In genomic region chr15:72751751-72752455, GRCh38 we compare ENCODE assay signal across 10 cellular contexts. TPM values are rescaled to one million over a fixed set of nuclear protein-coding genes. Genes with fewer than 3 reads are reported as not detected.
DNase-seq lines count a peak whose midpoint lies in the region; ATAC-seq and TF ChIP-seq lines count a peak whose summit lies in the region.
"Had no signal": no experiment of that assay in that cellular context is flagged by ENCODE, and none has a peak within 500 bp of the region (broad histone marks: within the 10 kb centered on the region; RNA-seq: fewer than 3 reads in every experiment).

No MANE protein-coding gene starts in this region.

- no peak for TF ChIP-seq POLR2A in stomach (IDR thresholded peaks at IDR 0.05)

- CTCF ChIA-PET in PC-3 (lab: Charles Lee) (no interaction called here), mammary epithelial cell (lab: Charles Lee; ENCODE audit: low non-redundant PET) (no interaction called here)

- BruUV-seq in PC-3 (replicated peaks; lab: Mats Ljungman, UMichigan): TSS peak; percentile 25
- TSS peak; percentile 29 for BruUV-seq in mammary epithelial cell (replicated peaks; lab: Mats Ljungman, UMichigan)

- H3F3A ChIP-seq in PC-3 (ENCODE audit: low read length, unreplicated experiment): no peaks in the 10 kb centered on the region

- no peak for TF ChIP-seq EP300 in stomach (IDR thresholded peaks at IDR 0.05)

- ATAC-seq in PC-3: no peak

- H3K9me2 ChIP-seq in PC-3 (replicated peaks; ENCODE audit: low read length): no peaks in the 10 kb centered on the region

- no peaks in the 10 kb centered on the region for H3K9me3 ChIP-seq in PC-3 (ENCODE audit: low read length)
- no peaks in the 10 kb centered on the region for H3K9me3 ChIP-seq in mammary epithelial cell (replicated peaks; ENCODE audit: insufficient read depth, low read length)
- no peaks in the 10 kb centered on the region for H3K9me3 ChIP-seq in neutrophil
- H3K9me3 ChIP-seq in stomach: no peaks in the 10 kb centered on the region

- POLR2A ChIA-PET in PC-3 (lab: Charles Lee; ENCODE audit: unreplicated experiment): no interaction called here

- H3K27me3 ChIP-seq in PC-3 (ENCODE audit: low read length) (no peaks in the 10 kb centered on the region), mammary epithelial cell (ENCODE audit: insufficient read depth, low read length) (no peaks in the 10 kb centered on the region), neutrophil (no peaks in the 10 kb centered on the region), stomach (no peaks in the 10 kb centered on the region)

- no peaks in the 10 kb centered on the region for H4K20me1 ChIP-seq in PC-3 (ENCODE audit: low read length)
- no peaks in the 10 kb centered on the region for H4K20me1 ChIP-seq in mammary epithelial cell (ENCODE audit: insufficient read depth, low read length)

- in situ Hi-C loops in mammary epithelial cell (cut with MboI; ENCODE audit: low sequenced_read_pairs in 2 of 2): no loop called here
- in situ Hi-C loops in GM13976 (cut with MboI; ENCODE audit: low sequenced_read_pairs, unreplicated experiment): no loop called here

- TF ChIP-seq CTCF in PC-3 (conservative IDR thresholded peaks at IDR 0.05; ENCODE audit: low read depth, low read length) (no peak), mammary epithelial cell (conservative IDR thresholded peaks at IDR 0.05 in 1 of 2, IDR thresholded peaks at IDR 0.05 in 1 of 2; ENCODE audit: extremely low read depth in 1 of 2, insufficient read depth in 1 of 2, low read depth in 1 of 2, low read length in 2 of 2) (no peak), neutrophil (IDR thresholded peaks at IDR 0.05) (no peak), stomach (IDR thresholded peaks at IDR 0.05) (no peak), GM13976 (IDR thresholded peaks at IDR 0.05; ENCODE audit: borderline replicate concordance, control extremely low read depth, extremely low read depth, insufficient read depth, missing control alignments) (no peak)

- H3K27ac ChIP-seq in PC-3 (ENCODE audit: low read length): no peak overlapping the region
- H3K27ac ChIP-seq in mammary epithelial cell (ENCODE audit: insufficient read depth, low read depth, low read length): no peak overlapping the region
- H3K27ac ChIP-seq in neutrophil: peak overlapping the region; percentile 63
- H3K27ac ChIP-seq in stomach: no peak overlapping the region

- H3K36me3 ChIP-seq in PC-3 (ENCODE audit: low read depth, low read length) (peaks cover 34% of the 10 kb centered on the region), mammary epithelial cell (ENCODE audit: insufficient read depth, low read length) (peaks cover 25% of the 10 kb centered on the region), neutrophil (peaks cover 67% of the 10 kb centered on the region), stomach (peaks cover 33 to 82% (median 75%) of the 10 kb centered on the region in 4 donors)

- H3K9ac ChIP-seq in PC-3 (ENCODE audit: low read length) (no peak overlapping the region), mammary epithelial cell (ENCODE audit: insufficient read depth, low read length) (no peak overlapping the region)

- H3K79me2 ChIP-seq in PC-3 (ENCODE audit: low read length) (no peaks in the 10 kb centered on the region), mammary epithelial cell (ENCODE audit: insufficient read depth, low read length) (no peaks in the 10 kb centered on the region)

- H2AFZ ChIP-seq in PC-3 (ENCODE audit: low read length) (no peak overlapping the region), mammary epithelial cell (ENCODE audit: low read depth, low read length) (no peak overlapping the region)

- intact Hi-C loops in PC-3 (cut with micrococcal nuclease): no loop called here
- intact Hi-C loops in mammary epithelial cell (cut with micrococcal nuclease): no loop called here
- intact Hi-C loops in stomach (cut with DNase I; ENCODE audit: low total_unique reads): no loop called here

- dilution Hi-C loops in mammary epithelial cell (cut with HindIII; ENCODE audit: low sequenced_read_pairs): no loop called here

- DNase-seq in GF-D8 (lab: John Stamatoyannopoulos, UW) (peak; percentile 86), PC-3 (peak; percentile 6), mammary epithelial cell (no peak), NAMALWA (ENCODE audit: low spot score) (no peak), stomach (no peak), GM13976 (ENCODE audit: low spot score) (no peak)
- DNase-seq: activated effector memory CD4-positive, alpha-beta T cell treated with anti-CD3 and anti-CD28 coated beads, Interleukin-2, amount 50 U/mL, for 16 hours; effector CD4-positive, alpha-beta T cell; NCI-H526 treated with DMSO at 0.1 percent for 48 hours had no signal

- no peak overlapping the region for H3K4me2 ChIP-seq in PC-3 (ENCODE audit: low read length)
- H3K4me2 ChIP-seq in mammary epithelial cell (ENCODE audit: insufficient read depth, low read depth, low read length): no peak overlapping the region

- H3K4me3 ChIP-seq in PC-3 (ENCODE audit: low read length): no peak overlapping the region
- no peak overlapping the region for H3K4me3 ChIP-seq in mammary epithelial cell (replicated peaks in 1 of 3; ENCODE audit: insufficient read depth in 1 of 3, low read depth in 2 of 3, low read length in 3 of 3)
- H3K4me3 ChIP-seq in neutrophil (ENCODE audit: low read depth in 1 of 2, low read length in 1 of 2): no peak overlapping the region
- no peak overlapping the region for H3K4me3 ChIP-seq in stomach

- no peaks in the 10 kb centered on the region for H3K4me1 ChIP-seq in PC-3 (ENCODE audit: insufficient read depth, low read length)
- H3K4me1 ChIP-seq in mammary epithelial cell (ENCODE audit: insufficient read depth, low read length): no peaks in the 10 kb centered on the region
- H3K4me1 ChIP-seq in neutrophil (ENCODE audit: control insufficient read depth in 1 of 2, insufficient read depth in 1 of 2, low read depth in 1 of 2, low read length in 1 of 2): peaks cover 27 to 28% of the 10 kb centered on the region in 2 experiments
- H3K4me1 ChIP-seq in stomach: peaks cover 0 to 15% (median 4%) of the 10 kb centered on the region in 4 donors

- 36% methylated on average over 9 of the region's 9 CpGs for WGBS in mammary epithelial cell (ENCODE audit: low coverage, missing lambda C conversion rate)
- 51 to 70% (median 63%) methylated on average over 9 of the region's 9 CpGs for WGBS in stomach, 5 donors

RNA-seq across cellular contexts. Expression of gene ADPGK, which starts 31.7 kb away (rescaled TPM):
- total RNA-seq in PC-3 (2014; rRNA removed): 50.0 and 52.9 TPM in 2 replicates
- 10 to 100 TPM; 39.7 to 46.9 TPM for total RNA-seq in mammary epithelial cell
- polyA plus RNA-seq in mammary epithelial cell: 48.5 TPM
- 60.2 TPM for polyA minus RNA-seq in mammary epithelial cell
- total RNA-seq in stomach: 100 to 1,000 TPM in 2 of 5 donors, 10 to 100 TPM in 3; 62.9 to 338 (median 97.2) TPM
- polyA plus RNA-seq in stomach: 10 to 100 TPM; 11.9 to 32.0 (median 18.2) TPM

Comparison
In these comparisons a context has a peak if more than half of its experiments do, and no peak if none do; other contexts are left out.
1. DNase-seq: peak in GF-D8 (single experiment) and PC-3 (single experiment); none in mammary epithelial cell (single experiment), NAMALWA (single experiment), stomach (single experiment) and GM13976 (single experiment).